1 cellular context compared by ENCODE assay signal in genomic region chr3:16053794-16054193, GRCh38.
TF ChIP-seq lines count a peak whose summit lies in the region.

No MANE protein-coding gene starts in this region.

TF ChIP-seq in WTC11, 78 proteins besides CTCF, POLR2A, EP300 and RAD21 (continued from another document):
- TF ChIP-seq ZNF532 (CRISPR knock-in tag; IDR thresholded peaks at IDR 0.05; ENCODE audit: borderline replicate concordance): no peak
